In the genomic region with DNA sequence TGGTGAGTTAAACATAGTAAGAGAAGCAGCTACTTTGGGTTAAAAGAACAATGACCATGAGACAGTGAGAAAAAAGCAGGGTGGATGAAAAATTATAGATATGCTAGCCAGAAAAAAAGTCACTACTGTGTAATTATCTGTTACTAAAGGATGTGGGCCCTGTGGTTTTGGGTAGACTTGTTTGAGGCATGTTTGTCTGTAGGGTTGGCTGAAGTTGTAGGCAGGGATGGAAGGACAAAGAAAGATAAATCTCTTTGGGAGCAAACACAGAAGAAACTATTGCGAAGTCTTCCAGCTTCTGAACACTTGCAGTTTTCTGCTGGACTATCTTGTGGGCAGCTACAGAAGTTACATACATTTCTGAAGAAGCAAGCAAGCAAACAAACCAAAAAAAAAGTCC, we compare ENCODE assay signal across 29 cellular contexts. TPM values are rescaled to one million over a fixed set of nuclear protein-coding genes. Genes with fewer than 3 reads are reported as not detected.
A peak's percentile ranks its signal among the peaks of the same experiment; 100 is the strongest.
DNase-seq lines count a peak whose midpoint lies in the region; ATAC-seq, FAIRE-seq and TF ChIP-seq lines count a peak whose summit lies in the region.
"Had no signal": no experiment of that assay in that cellular context is flagged by ENCODE, and none has a peak within 500 bp of the region (broad histone marks: within the 10 kb centered on the region; RNA-seq: fewer than 3 reads in every experiment).

No MANE protein-coding gene starts in this region.

- H3K79me2 ChIP-seq in mammary epithelial cell (ENCODE audit: insufficient read depth, low read length) (no peaks in the 10 kb centered on the region), astrocyte (ENCODE audit: insufficient read depth, low read length) (no peaks in the 10 kb centered on the region)

- CTCF ChIA-PET in mammary epithelial cell (lab: Charles Lee; ENCODE audit: low non-redundant PET): no interaction called here
- CTCF ChIA-PET in MCF 10A (lab: Yijun Ruan, JAX): interaction anchor here (0.6 kb wide), 3 partner anchors 49 to 1815 kb away, joined by 3 read pairs; partner anchors contain the start of gene EPC2

- POLR2A ChIA-PET in MCF 10A (lab: Yijun Ruan, JAX): interaction anchor here (0.6 to 0.7 kb wide), 2 partner anchors 622 to 675 kb away, joined by 3 read pairs; no protein-coding TSS in a partner anchor

- no peaks in the 10 kb centered on the region for H3K27me3 ChIP-seq in mammary epithelial cell (ENCODE audit: insufficient read depth, low read length)
- no peaks in the 10 kb centered on the region for H3K27me3 ChIP-seq in astrocyte (ENCODE audit: insufficient read depth, low read length)
- H3K27me3 ChIP-seq in foreskin keratinocyte: no peaks in the 10 kb centered on the region
- H3K27me3 ChIP-seq in tibial artery: no peaks in the 10 kb centered on the region
- H3K27me3 ChIP-seq: ascending aorta, BE2C, heart left ventricle had no signal

- dilution Hi-C loops in mammary epithelial cell (cut with HindIII; ENCODE audit: low sequenced_read_pairs): no loop called here

- ATAC-seq in foreskin keratinocyte: no peak
- ATAC-seq: activated CD8-positive, alpha-beta T cell treated with anti-CD3 and anti-CD28 coated beads, Interleukin-2, amount 10 ng/mL, durations not matched to agents 7 days and 5 days; activated naive CD4-positive, alpha-beta T cell treated with anti-CD3 and anti-CD28 coated beads, Interleukin-2, amount 50 U/mL, for 72 hours; heart left ventricle; K562; stimulated activated naive CD8-positive, alpha-beta T cell treated with anti-CD3 and anti-CD28 coated beads, Interleukin-15, Interleukin-2, amounts not matched to agents 100 U/mL and 50 U/mL, for 24 hours had no signal

- no peak overlapping the region for H3K27ac ChIP-seq in mammary epithelial cell (ENCODE audit: insufficient read depth, low read depth, low read length)
- H3K27ac ChIP-seq in astrocyte (ENCODE audit: low read depth, low read length): no peak overlapping the region
- no peak overlapping the region for H3K27ac ChIP-seq in foreskin keratinocyte
- H3K27ac ChIP-seq in tibial artery: no peak overlapping the region
- H3K27ac ChIP-seq: ascending aorta, heart left ventricle, thoracic aorta had no signal

- 14% methylated on average over 1 of the region's 1 CpG for WGBS in mammary epithelial cell (ENCODE audit: low coverage, missing lambda C conversion rate)

- H3K9me3 ChIP-seq in mammary epithelial cell (replicated peaks; ENCODE audit: insufficient read depth, low read length) (peaks cover 2% of the 10 kb centered on the region), astrocyte (ENCODE audit: insufficient read depth, low read depth, low read length) (no peaks in the 10 kb centered on the region), tibial artery (no peaks in the 10 kb centered on the region)
- H3K9me3 ChIP-seq: ascending aorta, BE2C, HAP-1, heart left ventricle, thoracic aorta had no signal

- H3K9me3 Mint-ChIP-seq in MCF 10A (ENCODE audit: unreplicated experiment) (no peaks in the 10 kb centered on the region), astrocyte (ENCODE audit: unreplicated experiment) (no peaks in the 10 kb centered on the region), type B pancreatic cell (no peaks in the 10 kb centered on the region)
- H3K9me3 Mint-ChIP-seq in activated T-helper 1 cell treated with anti-CD3 and anti-CD28 coated beads, Interleukin-12 subunit alpha, Interleukin-12 subunit beta, Interleukin-2, Interleukin-4 antibody, amounts not matched to agents 30 ng/mL and 10 ng/mL and 1 ng/mL, durations not matched to agents 14 hours and 24 hours and 36 hours: no peaks in the 10 kb centered on the region

- in situ Hi-C loops in mammary epithelial cell (cut with MboI; ENCODE audit: low sequenced_read_pairs in 2 of 2): loop anchor here in 1 of 2 donors (25.0 kb wide), 1 partner anchor 672 kb away; no protein-coding TSS in a partner anchor

- no peaks in the 10 kb centered on the region for H3K4me1 Mint-ChIP-seq in MCF 10A (ENCODE audit: insufficient read depth, unreplicated experiment)
- peaks cover 11% of the 10 kb centered on the region for H3K4me1 Mint-ChIP-seq in astrocyte (ENCODE audit: low read depth, unreplicated experiment)
- peaks cover 10% of the 10 kb centered on the region for H3K4me1 Mint-ChIP-seq in type B pancreatic cell (ENCODE audit: unreplicated experiment)
- H3K4me1 Mint-ChIP-seq in activated T-helper 1 cell treated with anti-CD3 and anti-CD28 coated beads, Interleukin-12 subunit alpha, Interleukin-12 subunit beta, Interleukin-2, Interleukin-4 antibody, amounts not matched to agents 30 ng/mL and 10 ng/mL and 1 ng/mL, durations not matched to agents 14 hours and 24 hours and 36 hours (ENCODE audit: low read depth): no peaks in the 10 kb centered on the region
- H3K4me1 Mint-ChIP-seq: CD8-positive, alpha-beta memory T cell had no signal

- H3K36me3 Mint-ChIP-seq in MCF 10A (ENCODE audit: insufficient read depth, unreplicated experiment) (peaks cover 6% of the 10 kb centered on the region), astrocyte (ENCODE audit: low read depth, unreplicated experiment) (no peaks in the 10 kb centered on the region), type B pancreatic cell (no peaks in the 10 kb centered on the region)
- no peaks in the 10 kb centered on the region for H3K36me3 Mint-ChIP-seq in activated T-helper 1 cell treated with anti-CD3 and anti-CD28 coated beads, Interleukin-12 subunit alpha, Interleukin-12 subunit beta, Interleukin-2, Interleukin-4 antibody, amounts not matched to agents 30 ng/mL and 10 ng/mL and 1 ng/mL, durations not matched to agents 14 hours and 24 hours and 36 hours (ENCODE audit: low read depth)
- H3K36me3 Mint-ChIP-seq: activated naive CD4-positive, alpha-beta T cell treated with anti-CD3 and anti-CD28 coated beads, Interleukin-2, amount 50 U/mL, for 72 hours; CD8-positive, alpha-beta memory T cell had no signal

- H3K4me3 Mint-ChIP-seq in MCF 10A (ENCODE audit: unreplicated experiment) (no peak overlapping the region), astrocyte (ENCODE audit: unreplicated experiment) (peak overlapping the region; percentile 36), type B pancreatic cell (peak overlapping the region; percentile 21)
- H3K4me3 Mint-ChIP-seq in activated T-helper 1 cell treated with anti-CD3 and anti-CD28 coated beads, Interleukin-12 subunit alpha, Interleukin-12 subunit beta, Interleukin-2, Interleukin-4 antibody, amounts not matched to agents 30 ng/mL and 10 ng/mL and 1 ng/mL, durations not matched to agents 14 hours and 24 hours and 36 hours: no peak overlapping the region
- H3K4me3 Mint-ChIP-seq: activated CD8-positive, alpha-beta T cell treated with anti-CD3 and anti-CD28 coated beads, Interleukin-2, amount 10 ng/mL, durations not matched to agents 7 days and 5 days; CD8-positive, alpha-beta memory T cell had no signal

- H2AFZ ChIP-seq in mammary epithelial cell (ENCODE audit: low read depth, low read length) (peak overlapping the region; percentile 67), astrocyte (ENCODE audit: low read depth, low read length) (no peak overlapping the region)

- H3K27ac Mint-ChIP-seq in MCF 10A (ENCODE audit: low read depth, unreplicated experiment): no peak overlapping the region
- peak overlapping the region; percentile 55 for H3K27ac Mint-ChIP-seq in astrocyte (ENCODE audit: unreplicated experiment)
- peak overlapping the region; percentile 44 for H3K27ac Mint-ChIP-seq in type B pancreatic cell
- no peak overlapping the region for H3K27ac Mint-ChIP-seq in activated T-helper 1 cell treated with anti-CD3 and anti-CD28 coated beads, Interleukin-12 subunit alpha, Interleukin-12 subunit beta, Interleukin-2, Interleukin-4 antibody, amounts not matched to agents 30 ng/mL and 10 ng/mL and 1 ng/mL, durations not matched to agents 14 hours and 24 hours and 36 hours
- H3K27ac Mint-ChIP-seq: activated CD8-positive, alpha-beta T cell treated with anti-CD3 and anti-CD28 coated beads, Interleukin-2, amount 10 ng/mL, durations not matched to agents 7 days and 5 days; activated naive CD4-positive, alpha-beta T cell treated with anti-CD3 and anti-CD28 coated beads, Interleukin-2, amount 50 U/mL, for 72 hours; CD8-positive, alpha-beta memory T cell; progenitor cell of endocrine pancreas had no signal

- TSS peak; percentile 68 for BruUV-seq in mammary epithelial cell (replicated peaks; lab: Mats Ljungman, UMichigan)
- BruUV-seq in MCF 10A (replicated peaks; lab: Mats Ljungman, UMichigan): no TSS peak

- no peaks in the 10 kb centered on the region for H3K36me3 ChIP-seq in mammary epithelial cell (ENCODE audit: insufficient read depth, low read length)
- H3K36me3 ChIP-seq in astrocyte (ENCODE audit: insufficient read depth, low read length): no peaks in the 10 kb centered on the region
- no peaks in the 10 kb centered on the region for H3K36me3 ChIP-seq in tibial artery
- H3K36me3 ChIP-seq: ascending aorta, BE2C, HAP-1, heart left ventricle, thoracic aorta had no signal

- H4K20me1 ChIP-seq in mammary epithelial cell (ENCODE audit: insufficient read depth, low read length) (no peaks in the 10 kb centered on the region), astrocyte (ENCODE audit: insufficient read depth, low read length) (no peaks in the 10 kb centered on the region)

- H3K9ac ChIP-seq in mammary epithelial cell (ENCODE audit: insufficient read depth, low read length) (no peak overlapping the region), astrocyte (ENCODE audit: low read length) (no peak overlapping the region)

- intact Hi-C loops in mammary epithelial cell (cut with micrococcal nuclease) (no loop called here), MCF 10A (cut with micrococcal nuclease) (no loop called here), tibial artery (cut with DNase I; ENCODE audit: low total_unique reads) (no loop called here)
- intact Hi-C loops in activated T-helper 1 cell treated with anti-CD3 and anti-CD28 coated beads, Interleukin-12 subunit alpha, Interleukin-12 subunit beta, Interleukin-2, Interleukin-4 antibody, amounts not matched to agents 30 ng/mL and 10 ng/mL and 1 ng/mL, durations not matched to agents 14 hours and 24 hours and 36 hours (cut with micrococcal nuclease): no loop called here

- peak; percentile 65 for DNase-seq in mammary epithelial cell
- no peak for DNase-seq in MCF 10A (ENCODE audit: unreplicated experiment)
- DNase-seq in astrocyte (ENCODE audit: low read depth): peak; percentile 93
- peak; percentile 24 to 43 for DNase-seq in foreskin keratinocyte
- no peak for DNase-seq in type B pancreatic cell (ENCODE audit: extremely low spot score, unreplicated experiment)
- no peak for DNase-seq in tibial artery
- no peak for DNase-seq in activated T-helper 1 cell treated with anti-CD3 and anti-CD28 coated beads, Interleukin-12 subunit alpha, Interleukin-12 subunit beta, Interleukin-2, Interleukin-4 antibody, amounts not matched to agents 30 ng/mL and 10 ng/mL and 1 ng/mL, durations not matched to agents 14 hours and 24 hours and 36 hours (ENCODE audit: low spot score)
- DNase-seq in activated CD4-positive, alpha-beta T cell treated with anti-CD3 and anti-CD28 coated beads for 48 hours: no peak
- DNase-seq: 8988T; activated CD4-positive, alpha-beta T cell treated with anti-CD3 and anti-CD28 coated beads for 1 hour; activated CD8-positive, alpha-beta T cell treated with anti-CD3 and anti-CD28 coated beads, Interleukin-2, amount 10 ng/mL, durations not matched to agents 7 days and 5 days; BE2C; CD8-positive, alpha-beta memory T cell; central memory CD4-positive, alpha-beta T cell; heart left ventricle; MM.1S; NCI-H1417; NCI-H2107; NK-92 treated with Interleukin-12 subunit alpha and Interleukin-12 subunit beta, amount 100 ng/mL, for 24 hours; Right ventricle myocardium superior; stimulated activated naive CD8-positive, alpha-beta T cell treated with anti-CD3 and anti-CD28 coated beads, Interleukin-15, Interleukin-2, amounts not matched to agents 100 U/mL and 50 U/mL, for 24 hours had no signal

- no peak for FAIRE-seq in astrocyte (lab: Jason Lieb, UNC)
- FAIRE-seq: G401.6, K562 had no signal

- H3K4me2 ChIP-seq in mammary epithelial cell (ENCODE audit: insufficient read depth, low read depth, low read length): peak overlapping the region; percentile 13
- no peak overlapping the region for H3K4me2 ChIP-seq in astrocyte (ENCODE audit: low read length)

- TF ChIP-seq CTCF in mammary epithelial cell (conservative IDR thresholded peaks at IDR 0.05 in 1 of 2, IDR thresholded peaks at IDR 0.05 in 1 of 2; ENCODE audit: extremely low read depth in 1 of 2, insufficient read depth in 1 of 2, low read depth in 1 of 2, low read length in 2 of 2): no peak
- no peak for TF ChIP-seq CTCF in MCF 10A (IDR thresholded peaks at IDR 0.05; ENCODE audit: unreplicated experiment)
- TF ChIP-seq CTCF in astrocyte (IDR thresholded peaks at IDR 0.05; ENCODE audit: insufficient read depth, low read depth, low read length): no peak
- TF ChIP-seq CTCF in foreskin keratinocyte (conservative IDR thresholded peaks at IDR 0.05): no peak
- TF ChIP-seq CTCF in type B pancreatic cell (conservative IDR thresholded peaks at IDR 0.05): no peak
- TF ChIP-seq CTCF in tibial artery (IDR thresholded peaks at IDR 0.05): no peak

- H3K4me3 ChIP-seq in mammary epithelial cell (replicated peaks in 1 of 3; ENCODE audit: insufficient read depth in 1 of 3, low read depth in 2 of 3, low read length in 3 of 3) (no peak overlapping the region), astrocyte (ENCODE audit: insufficient read depth, low read depth, low read length) (no peak overlapping the region), tibial artery (no peak overlapping the region)
- H3K4me3 ChIP-seq: ascending aorta, HAP-1, heart left ventricle, K562, thoracic aorta had no signal

- H3K27me3 Mint-ChIP-seq in MCF 10A (ENCODE audit: insufficient read depth, unreplicated experiment): no peaks in the 10 kb centered on the region
- no peaks in the 10 kb centered on the region for H3K27me3 Mint-ChIP-seq in astrocyte (ENCODE audit: low read depth, unreplicated experiment)
- H3K27me3 Mint-ChIP-seq in type B pancreatic cell: no peaks in the 10 kb centered on the region
- no peaks in the 10 kb centered on the region for H3K27me3 Mint-ChIP-seq in activated T-helper 1 cell treated with anti-CD3 and anti-CD28 coated beads, Interleukin-12 subunit alpha, Interleukin-12 subunit beta, Interleukin-2, Interleukin-4 antibody, amounts not matched to agents 30 ng/mL and 10 ng/mL and 1 ng/mL, durations not matched to agents 14 hours and 24 hours and 36 hours (ENCODE audit: insufficient read depth)
- H3K27me3 Mint-ChIP-seq: CD8-positive, alpha-beta memory T cell; progenitor cell of endocrine pancreas had no signal

- H3K4me1 ChIP-seq in mammary epithelial cell (ENCODE audit: insufficient read depth, low read length) (peaks cover 14% of the 10 kb centered on the region), astrocyte (ENCODE audit: insufficient read depth, low read length) (no peaks in the 10 kb centered on the region), foreskin keratinocyte (no peaks in the 10 kb centered on the region), tibial artery (no peaks in the 10 kb centered on the region)
- H3K4me1 ChIP-seq: ascending aorta, BE2C had no signal

RNA-seq across cellular contexts. Expression of gene RND3, which starts 28.2 kb away (rescaled TPM):
- total RNA-seq in mammary epithelial cell (100 to 1,000 TPM; 146 to 178 TPM), MCF 10A (2022) (158 and 182 TPM in 2 replicates), astrocyte (92.0 and 117 TPM in 2 replicates), foreskin keratinocyte (60.8 and 61.3 TPM in 2 replicates), type B pancreatic cell (ENCODE audit: low replicate concordance) (161 and 169 TPM in 2 replicates)
- polyA plus RNA-seq in mammary epithelial cell (28.6 TPM), foreskin keratinocyte (23.7 and 29.0 TPM in 2 replicates)
- 243 TPM for polyA minus RNA-seq in mammary epithelial cell
- total RNA-seq in activated T-helper 1 cell treated with anti-CD3 and anti-CD28 coated beads, Interleukin-12 subunit alpha, Interleukin-12 subunit beta, Interleukin-2, Interleukin-4 antibody, amounts not matched to agents 30 ng/mL and 10 ng/mL and 1 ng/mL, durations not matched to agents 14 hours and 24 hours and 36 hours: not detected in 2 replicates
- total RNA-seq: activated CD8-positive, alpha-beta T cell treated with anti-CD3 and anti-CD28 coated beads, Interleukin-2, amount 10 ng/mL, durations not matched to agents 7 days and 5 days; activated naive CD4-positive, alpha-beta T cell treated with anti-CD3 and anti-CD28 coated beads, Interleukin-2, amount 50 U/mL, for 72 hours; CD8-positive, alpha-beta memory T cell; T-helper 2 cell treated with Interferon-gamma antibody and Interleukin-4, amounts not matched to agents 100 ng/mL and 5 ng/mL, for 36 hours had no signal
- polyA plus RNA-seq: CD8-positive, alpha-beta memory T cell had no signal

Comparison
In these comparisons a context has a peak if more than half of its experiments do, and no peak if none do; other contexts are left out.
1. DNase-seq: peak in mammary epithelial cell (single experiment), astrocyte (single experiment) and foreskin keratinocyte (2 of 2); none in MCF 10A (single experiment), type B pancreatic cell (single experiment), tibial artery (0 of 2), activated T-helper 1 cell treated with anti-CD3 and anti-CD28 coated beads, Interleukin-12 subunit alpha, Interleukin-12 subunit beta, Interleukin-2, Interleukin-4 antibody, amounts not matched to agents 30 ng/mL and 10 ng/mL and 1 ng/mL, durations not matched to agents 14 hours and 24 hours and 36 hours (single experiment) and activated CD4-positive, alpha-beta T cell treated with anti-CD3 and anti-CD28 coated beads for 48 hours (single experiment).
2. H3K27ac Mint-ChIP-seq: peak in astrocyte (single experiment) and type B pancreatic cell (single experiment); none in MCF 10A (single experiment) and activated T-helper 1 cell treated with anti-CD3 and anti-CD28 coated beads, Interleukin-12 subunit alpha, Interleukin-12 subunit beta, Interleukin-2, Interleukin-4 antibody, amounts not matched to agents 30 ng/mL and 10 ng/mL and 1 ng/mL, durations not matched to agents 14 hours and 24 hours and 36 hours (single experiment).
3. H3K4me3 Mint-ChIP-seq: peak in astrocyte (single experiment) and type B pancreatic cell (single experiment); none in MCF 10A (single experiment) and activated T-helper 1 cell treated with anti-CD3 and anti-CD28 coated beads, Interleukin-12 subunit alpha, Interleukin-12 subunit beta, Interleukin-2, Interleukin-4 antibody, amounts not matched to agents 30 ng/mL and 10 ng/mL and 1 ng/mL, durations not matched to agents 14 hours and 24 hours and 36 hours (single experiment).
4. RNA of gene RND3, which starts 28.2 kb away (total RNA-seq): 146 to 178 TPM in mammary epithelial cell, 161 to 169 TPM in type B pancreatic cell, 158 to 182 TPM in MCF 10A, 92.0 to 117 TPM in astrocyte and 60.8 to 61.3 TPM in foreskin keratinocyte; not detected in activated T-helper 1 cell treated with anti-CD3 and anti-CD28 coated beads, Interleukin-12 subunit alpha, Interleukin-12 subunit beta, Interleukin-2, Interleukin-4 antibody, amounts not matched to agents 30 ng/mL and 10 ng/mL and 1 ng/mL, durations not matched to agents 14 hours and 24 hours and 36 hours; every median in the first group is over 10 times any median in the second.